ENCODE assay signal across 3 cellular contexts in the genomic region with DNA sequence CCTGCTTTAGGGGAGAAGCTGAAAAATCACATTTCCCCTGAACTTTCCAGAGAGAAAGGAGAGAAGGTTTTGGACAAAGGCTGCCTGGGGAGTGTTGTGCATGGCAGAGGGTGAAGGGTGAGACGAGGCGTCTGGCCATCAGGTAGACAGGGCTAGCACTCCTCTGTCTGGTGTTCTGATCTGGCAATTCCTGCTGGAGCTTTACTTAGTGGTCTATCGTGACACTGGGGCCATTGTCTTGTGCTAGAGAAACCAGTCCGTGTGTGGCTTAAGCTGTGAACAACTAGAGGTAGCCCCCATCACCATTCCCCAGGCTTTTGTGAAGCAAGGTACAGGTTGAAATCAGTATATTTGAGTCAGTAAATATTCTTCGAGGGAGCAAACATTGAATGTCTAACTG.
TF ChIP-seq lines count a peak whose summit lies in the region.

No MANE protein-coding gene starts in this region.

TF ChIP-seq in A549, 52 proteins besides CTCF, POLR2A, EP300 and RAD21:
- TF ChIP-seq, protein P1, sequence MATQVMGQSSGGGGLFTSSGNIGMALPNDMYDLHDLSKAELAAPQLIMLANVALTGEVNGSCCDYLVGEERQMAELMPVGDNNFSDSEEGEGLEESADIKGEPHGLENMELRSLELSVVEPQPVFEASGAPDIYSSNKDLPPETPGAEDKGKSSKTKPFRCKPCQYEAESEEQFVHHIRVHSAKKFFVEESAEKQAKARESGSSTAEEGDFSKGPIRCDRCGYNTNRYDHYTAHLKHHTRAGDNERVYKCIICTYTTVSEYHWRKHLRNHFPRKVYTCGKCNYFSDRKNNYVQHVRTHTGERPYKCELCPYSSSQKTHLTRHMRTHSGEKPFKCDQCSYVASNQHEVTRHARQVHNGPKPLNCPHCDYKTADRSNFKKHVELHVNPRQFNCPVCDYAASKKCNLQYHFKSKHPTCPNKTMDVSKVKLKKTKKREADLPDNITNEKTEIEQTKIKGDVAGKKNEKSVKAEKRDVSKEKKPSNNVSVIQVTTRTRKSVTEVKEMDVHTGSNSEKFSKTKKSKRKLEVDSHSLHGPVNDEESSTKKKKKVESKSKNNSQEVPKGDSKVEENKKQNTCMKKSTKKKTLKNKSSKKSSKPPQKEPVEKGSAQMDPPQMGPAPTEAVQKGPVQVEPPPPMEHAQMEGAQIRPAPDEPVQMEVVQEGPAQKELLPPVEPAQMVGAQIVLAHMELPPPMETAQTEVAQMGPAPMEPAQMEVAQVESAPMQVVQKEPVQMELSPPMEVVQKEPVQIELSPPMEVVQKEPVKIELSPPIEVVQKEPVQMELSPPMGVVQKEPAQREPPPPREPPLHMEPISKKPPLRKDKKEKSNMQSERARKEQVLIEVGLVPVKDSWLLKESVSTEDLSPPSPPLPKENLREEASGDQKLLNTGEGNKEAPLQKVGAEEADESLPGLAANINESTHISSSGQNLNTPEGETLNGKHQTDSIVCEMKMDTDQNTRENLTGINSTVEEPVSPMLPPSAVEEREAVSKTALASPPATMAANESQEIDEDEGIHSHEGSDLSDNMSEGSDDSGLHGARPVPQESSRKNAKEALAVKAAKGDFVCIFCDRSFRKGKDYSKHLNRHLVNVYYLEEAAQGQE (IDR thresholded peaks at IDR 0.05), result no peak
- TF ChIP-seq, protein P2, sequence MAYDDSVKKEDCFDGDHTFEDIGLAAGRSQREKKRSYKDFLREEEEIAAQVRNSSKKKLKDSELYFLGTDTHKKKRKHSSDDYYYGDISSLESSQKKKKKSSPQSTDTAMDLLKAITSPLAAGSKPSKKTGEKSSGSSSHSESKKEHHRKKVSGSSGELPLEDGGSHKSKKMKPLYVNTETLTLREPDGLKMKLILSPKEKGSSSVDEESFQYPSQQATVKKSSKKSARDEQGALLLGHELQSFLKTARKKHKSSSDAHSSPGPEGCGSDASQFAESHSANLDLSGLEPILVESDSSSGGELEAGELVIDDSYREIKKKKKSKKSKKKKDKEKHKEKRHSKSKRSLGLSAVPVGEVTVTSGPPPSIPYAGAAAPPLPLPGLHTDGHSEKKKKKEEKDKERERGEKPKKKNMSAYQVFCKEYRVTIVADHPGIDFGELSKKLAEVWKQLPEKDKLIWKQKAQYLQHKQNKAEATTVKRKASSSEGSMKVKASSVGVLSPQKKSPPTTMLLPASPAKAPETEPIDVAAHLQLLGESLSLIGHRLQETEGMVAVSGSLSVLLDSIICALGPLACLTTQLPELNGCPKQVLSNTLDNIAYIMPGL (CRISPR knock-in tag; IDR thresholded peaks at IDR 0.05; ENCODE audit: borderline replicate concordance), result no peak
- TF ChIP-seq HOXB13 (CRISPR knock-in tag; IDR thresholded peaks at IDR 0.05; ENCODE audit: low read depth) (no peak), CHD4 (IDR thresholded peaks at IDR 0.05; ENCODE audit: borderline replicate concordance) (no peak), KDM1A (IDR thresholded peaks at IDR 0.05; ENCODE audit: low read depth) (no peak), CHD2 (IDR thresholded peaks at IDR 0.05; ENCODE audit: low read length, partially characterized antibody) (no peak), FOSB (CRISPR knock-in tag; IDR thresholded peaks at IDR 0.05) (no peak), CBX8 (IDR thresholded peaks at IDR 0.05) (no peak), POLR2AphosphoS2 (conservative IDR thresholded peaks at IDR 0.05; ENCODE audit: low read length) (no peak), PHF8 (IDR thresholded peaks at IDR 0.05; ENCODE audit: borderline replicate concordance, low read depth) (no peak), HOXA7 (CRISPR knock-in tag; IDR thresholded peaks at IDR 0.05) (no peak)
- TF ChIP-seq, protein P3, sequence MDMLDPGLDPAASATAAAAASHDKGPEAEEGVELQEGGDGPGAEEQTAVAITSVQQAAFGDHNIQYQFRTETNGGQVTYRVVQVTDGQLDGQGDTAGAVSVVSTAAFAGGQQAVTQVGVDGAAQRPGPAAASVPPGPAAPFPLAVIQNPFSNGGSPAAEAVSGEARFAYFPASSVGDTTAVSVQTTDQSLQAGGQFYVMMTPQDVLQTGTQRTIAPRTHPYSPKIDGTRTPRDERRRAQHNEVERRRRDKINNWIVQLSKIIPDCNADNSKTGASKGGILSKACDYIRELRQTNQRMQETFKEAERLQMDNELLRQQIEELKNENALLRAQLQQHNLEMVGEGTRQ (IDR thresholded peaks at IDR 0.05), result no peak
TF ChIP-seq in A549: peak in this region for 0.

TF ChIP-seq in HCT116, 20 proteins besides CTCF, POLR2A, EP300 and RAD21:
- no peak for TF ChIP-seq CBX3 (IDR thresholded peaks at IDR 0.05; ENCODE audit: low read depth)
- TF ChIP-seq SIN3A (IDR thresholded peaks at IDR 0.05; ENCODE audit: low read depth), result no peak
- TF ChIP-seq, protein P4, sequence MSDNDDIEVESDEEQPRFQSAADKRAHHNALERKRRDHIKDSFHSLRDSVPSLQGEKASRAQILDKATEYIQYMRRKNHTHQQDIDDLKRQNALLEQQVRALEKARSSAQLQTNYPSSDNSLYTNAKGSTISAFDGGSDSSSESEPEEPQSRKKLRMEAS (IDR thresholded peaks at IDR 0.05), result no peak
- no peak for TF ChIP-seq SP1 (IDR thresholded peaks at IDR 0.05; ENCODE audit: low read depth)
- no peak for TF ChIP-seq POLR2AphosphoS5 (IDR thresholded peaks at IDR 0.05; ENCODE audit: low read depth, low read length)
TF ChIP-seq in HCT116: peak in this region for 0.

TF ChIP-seq in H1, 55 proteins besides CTCF, POLR2A, EP300 and RAD21:
- TF ChIP-seq EZH2 (IDR thresholded peaks at IDR 0.05; ENCODE audit: low read depth, low read length, severe bottlenecking) (no peak), SIN3A (conservative IDR thresholded peaks at IDR 0.05 in 1 of 2, IDR thresholded peaks at IDR 0.05 in 1 of 2; ENCODE audit: low read depth in 1 of 2, low read length in 2 of 2) (no peak), SIX5 (IDR thresholded peaks at IDR 0.05; ENCODE audit: low read depth, low read length) (no peak), FOSL1 (IDR thresholded peaks at IDR 0.05; ENCODE audit: insufficient read depth, low read depth, low read length) (no peak), KDM1A (IDR thresholded peaks at IDR 0.05; ENCODE audit: borderline replicate concordance, low read length) (no peak), RBBP5 (IDR thresholded peaks at IDR 0.05; ENCODE audit: borderline replicate concordance, low read depth, low read length) (no peak), BCL11A (IDR thresholded peaks at IDR 0.05; ENCODE audit: low read depth in 2 of 2, low read length in 2 of 2) (no peak), CHD2 (IDR thresholded peaks at IDR 0.05; ENCODE audit: low read length) (no peak), HDAC2 (IDR thresholded peaks at IDR 0.05; ENCODE audit: borderline replicate concordance in 1 of 2, low read depth in 2 of 2, low read length in 2 of 2) (no peak), TAF1 (IDR thresholded peaks at IDR 0.05; ENCODE audit: low read depth, low read length) (no peak), CTBP2 (IDR thresholded peaks at IDR 0.05; ENCODE audit: borderline replicate concordance, insufficient read depth, insufficient read length, low read length) (no peak), SP1 (IDR thresholded peaks at IDR 0.05; ENCODE audit: low read depth, low read length) (no peak), RNF2 (IDR thresholded peaks at IDR 0.05; ENCODE audit: borderline replicate concordance, low read depth, low read length, missing control alignments, poor library complexity, severe bottlenecking) (no peak), KDM4A (IDR thresholded peaks at IDR 0.05; ENCODE audit: low read depth, low read length, severe bottlenecking) (no peak), SUZ12 (IDR thresholded peaks at IDR 0.05; ENCODE audit: low read length) (no peak), BRCA1 (IDR thresholded peaks at IDR 0.05; ENCODE audit: low read depth, low read length) (no peak)
- TF ChIP-seq, protein P5, sequence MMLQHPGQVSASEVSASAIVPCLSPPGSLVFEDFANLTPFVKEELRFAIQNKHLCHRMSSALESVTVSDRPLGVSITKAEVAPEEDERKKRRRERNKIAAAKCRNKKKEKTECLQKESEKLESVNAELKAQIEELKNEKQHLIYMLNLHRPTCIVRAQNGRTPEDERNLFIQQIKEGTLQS (IDR thresholded peaks at IDR 0.05; ENCODE audit: insufficient read depth, low read depth, low read length), result no peak
- TF ChIP-seq, protein P3 (IDR thresholded peaks at IDR 0.05; ENCODE audit: low read length), result no peak
- TF ChIP-seq, protein P6, sequence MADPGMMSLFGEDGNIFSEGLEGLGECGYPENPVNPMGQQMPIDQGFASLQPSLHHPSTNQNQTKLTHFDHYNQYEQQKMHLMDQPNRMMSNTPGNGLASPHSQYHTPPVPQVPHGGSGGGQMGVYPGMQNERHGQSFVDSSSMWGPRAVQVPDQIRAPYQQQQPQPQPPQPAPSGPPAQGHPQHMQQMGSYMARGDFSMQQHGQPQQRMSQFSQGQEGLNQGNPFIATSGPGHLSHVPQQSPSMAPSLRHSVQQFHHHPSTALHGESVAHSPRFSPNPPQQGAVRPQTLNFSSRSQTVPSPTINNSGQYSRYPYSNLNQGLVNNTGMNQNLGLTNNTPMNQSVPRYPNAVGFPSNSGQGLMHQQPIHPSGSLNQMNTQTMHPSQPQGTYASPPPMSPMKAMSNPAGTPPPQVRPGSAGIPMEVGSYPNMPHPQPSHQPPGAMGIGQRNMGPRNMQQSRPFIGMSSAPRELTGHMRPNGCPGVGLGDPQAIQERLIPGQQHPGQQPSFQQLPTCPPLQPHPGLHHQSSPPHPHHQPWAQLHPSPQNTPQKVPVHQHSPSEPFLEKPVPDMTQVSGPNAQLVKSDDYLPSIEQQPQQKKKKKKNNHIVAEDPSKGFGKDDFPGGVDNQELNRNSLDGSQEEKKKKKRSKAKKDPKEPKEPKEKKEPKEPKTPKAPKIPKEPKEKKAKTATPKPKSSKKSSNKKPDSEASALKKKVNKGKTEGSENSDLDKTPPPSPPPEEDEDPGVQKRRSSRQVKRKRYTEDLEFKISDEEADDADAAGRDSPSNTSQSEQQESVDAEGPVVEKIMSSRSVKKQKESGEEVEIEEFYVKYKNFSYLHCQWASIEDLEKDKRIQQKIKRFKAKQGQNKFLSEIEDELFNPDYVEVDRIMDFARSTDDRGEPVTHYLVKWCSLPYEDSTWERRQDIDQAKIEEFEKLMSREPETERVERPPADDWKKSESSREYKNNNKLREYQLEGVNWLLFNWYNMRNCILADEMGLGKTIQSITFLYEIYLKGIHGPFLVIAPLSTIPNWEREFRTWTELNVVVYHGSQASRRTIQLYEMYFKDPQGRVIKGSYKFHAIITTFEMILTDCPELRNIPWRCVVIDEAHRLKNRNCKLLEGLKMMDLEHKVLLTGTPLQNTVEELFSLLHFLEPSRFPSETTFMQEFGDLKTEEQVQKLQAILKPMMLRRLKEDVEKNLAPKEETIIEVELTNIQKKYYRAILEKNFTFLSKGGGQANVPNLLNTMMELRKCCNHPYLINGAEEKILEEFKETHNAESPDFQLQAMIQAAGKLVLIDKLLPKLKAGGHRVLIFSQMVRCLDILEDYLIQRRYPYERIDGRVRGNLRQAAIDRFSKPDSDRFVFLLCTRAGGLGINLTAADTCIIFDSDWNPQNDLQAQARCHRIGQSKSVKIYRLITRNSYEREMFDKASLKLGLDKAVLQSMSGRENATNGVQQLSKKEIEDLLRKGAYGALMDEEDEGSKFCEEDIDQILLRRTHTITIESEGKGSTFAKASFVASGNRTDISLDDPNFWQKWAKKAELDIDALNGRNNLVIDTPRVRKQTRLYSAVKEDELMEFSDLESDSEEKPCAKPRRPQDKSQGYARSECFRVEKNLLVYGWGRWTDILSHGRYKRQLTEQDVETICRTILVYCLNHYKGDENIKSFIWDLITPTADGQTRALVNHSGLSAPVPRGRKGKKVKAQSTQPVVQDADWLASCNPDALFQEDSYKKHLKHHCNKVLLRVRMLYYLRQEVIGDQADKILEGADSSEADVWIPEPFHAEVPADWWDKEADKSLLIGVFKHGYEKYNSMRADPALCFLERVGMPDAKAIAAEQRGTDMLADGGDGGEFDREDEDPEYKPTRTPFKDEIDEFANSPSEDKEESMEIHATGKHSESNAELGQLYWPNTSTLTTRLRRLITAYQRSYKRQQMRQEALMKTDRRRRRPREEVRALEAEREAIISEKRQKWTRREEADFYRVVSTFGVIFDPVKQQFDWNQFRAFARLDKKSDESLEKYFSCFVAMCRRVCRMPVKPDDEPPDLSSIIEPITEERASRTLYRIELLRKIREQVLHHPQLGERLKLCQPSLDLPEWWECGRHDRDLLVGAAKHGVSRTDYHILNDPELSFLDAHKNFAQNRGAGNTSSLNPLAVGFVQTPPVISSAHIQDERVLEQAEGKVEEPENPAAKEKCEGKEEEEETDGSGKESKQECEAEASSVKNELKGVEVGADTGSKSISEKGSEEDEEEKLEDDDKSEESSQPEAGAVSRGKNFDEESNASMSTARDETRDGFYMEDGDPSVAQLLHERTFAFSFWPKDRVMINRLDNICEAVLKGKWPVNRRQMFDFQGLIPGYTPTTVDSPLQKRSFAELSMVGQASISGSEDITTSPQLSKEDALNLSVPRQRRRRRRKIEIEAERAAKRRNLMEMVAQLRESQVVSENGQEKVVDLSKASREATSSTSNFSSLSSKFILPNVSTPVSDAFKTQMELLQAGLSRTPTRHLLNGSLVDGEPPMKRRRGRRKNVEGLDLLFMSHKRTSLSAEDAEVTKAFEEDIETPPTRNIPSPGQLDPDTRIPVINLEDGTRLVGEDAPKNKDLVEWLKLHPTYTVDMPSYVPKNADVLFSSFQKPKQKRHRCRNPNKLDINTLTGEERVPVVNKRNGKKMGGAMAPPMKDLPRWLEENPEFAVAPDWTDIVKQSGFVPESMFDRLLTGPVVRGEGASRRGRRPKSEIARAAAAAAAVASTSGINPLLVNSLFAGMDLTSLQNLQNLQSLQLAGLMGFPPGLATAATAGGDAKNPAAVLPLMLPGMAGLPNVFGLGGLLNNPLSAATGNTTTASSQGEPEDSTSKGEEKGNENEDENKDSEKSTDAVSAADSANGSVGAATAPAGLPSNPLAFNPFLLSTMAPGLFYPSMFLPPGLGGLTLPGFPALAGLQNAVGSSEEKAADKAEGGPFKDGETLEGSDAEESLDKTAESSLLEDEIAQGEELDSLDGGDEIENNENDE (IDR thresholded peaks at IDR 0.05; ENCODE audit: insufficient replicate concordance, low read length), result no peak
